ENCODE assay signal across 1 cellular context in genomic region chr14:24241829-24242443, GRCh38.
TF ChIP-seq lines count a peak whose summit lies in the region.

No MANE protein-coding gene starts in this region.

TF ChIP-seq in HepG2, 621 proteins besides CTCF, POLR2A, EP300 and RAD21 (continued from another document and continues in another):
- TF ChIP-seq MLX (CRISPR knock-in tag; IDR thresholded peaks at IDR 0.05) (peak; percentile 10; the same call in 1 of the 2 replicates), HNRNPLL (IDR thresholded peaks at IDR 0.05; ENCODE audit: low read depth, low read length, poor library complexity, severe bottlenecking) (peak; percentile 91), EED (CRISPR knock-in tag; IDR thresholded peaks at IDR 0.05) (peak; percentile 47; the same call in 1 of the 2 replicates), IKZF1 (IDR thresholded peaks at IDR 0.05) (no peak), ZNF770 (CRISPR knock-in tag; IDR thresholded peaks at IDR 0.05) (no peak), ZNF644 (CRISPR knock-in tag; IDR thresholded peaks at IDR 0.05; ENCODE audit: low read depth) (0 out of 2 replicates have a peak, but pooled peaks have one; percentile 7), HOXD1 (CRISPR knock-in tag; IDR thresholded peaks at IDR 0.05) (no peak), ZNF572 (CRISPR knock-in tag; IDR thresholded peaks at IDR 0.05) (no peak; the same call in 1 of the 2 replicates), NFRKB (IDR thresholded peaks at IDR 0.05) (no peak), ZSCAN21 (CRISPR knock-in tag; IDR thresholded peaks at IDR 0.05; ENCODE audit: borderline replicate concordance) (no peak), ZNF761 (CRISPR knock-in tag; conservative IDR thresholded peaks at IDR 0.05) (no peak), FLYWCH1 (CRISPR knock-in tag; IDR thresholded peaks at IDR 0.05) (no peak; the same call in 1 of the 2 replicates), ZNF703 (CRISPR knock-in tag; IDR thresholded peaks at IDR 0.05; ENCODE audit: borderline replicate concordance) (no peak), SRF (IDR thresholded peaks at IDR 0.05; ENCODE audit: low read depth, low read length) (0 out of 2 replicates have a peak, but pooled peaks have one; percentile 0), PAWR (CRISPR knock-in tag; IDR thresholded peaks at IDR 0.05; ENCODE audit: borderline replicate concordance) (no peak), MIER2 (CRISPR knock-in tag; IDR thresholded peaks at IDR 0.05) (no peak), ZNF253 (CRISPR knock-in tag; IDR thresholded peaks at IDR 0.05; ENCODE audit: borderline replicate concordance) (no peak), MYNN (CRISPR knock-in tag; IDR thresholded peaks at IDR 0.05; ENCODE audit: low read depth) (no peak), ZFAT (CRISPR knock-in tag; conservative IDR thresholded peaks at IDR 0.05) (no peak), ZSCAN9 (CRISPR knock-in tag; IDR thresholded peaks at IDR 0.05; ENCODE audit: borderline replicate concordance) (no peak), CREM (IDR thresholded peaks at IDR 0.05) (no peak), CREM (CRISPR knock-in tag; IDR thresholded peaks at IDR 0.05) (no peak), ZNF788 (CRISPR knock-in tag; IDR thresholded peaks at IDR 0.05; ENCODE audit: borderline replicate concordance) (no peak; the same call in 1 of the 2 replicates), TFAP4 (IDR thresholded peaks at IDR 0.05; ENCODE audit: borderline replicate concordance, low read depth) (no peak), THAP9 (CRISPR knock-in tag; IDR thresholded peaks at IDR 0.05; ENCODE audit: borderline replicate concordance) (no peak), ZBTB1 (CRISPR knock-in tag; IDR thresholded peaks at IDR 0.05; ENCODE audit: borderline replicate concordance) (peak; percentile 65; the same call in 1 of the 2 replicates), CHD2 (IDR thresholded peaks at IDR 0.05; ENCODE audit: low read depth, low read length) (no peak), TBL1XR1 (IDR thresholded peaks at IDR 0.05; ENCODE audit: borderline replicate concordance, low read length, partially characterized antibody) (no peak), BORCS8-MEF2B (CRISPR knock-in tag; IDR thresholded peaks at IDR 0.05) (no peak), ATF6 (CRISPR knock-in tag; conservative IDR thresholded peaks at IDR 0.05) (no peak), ESRRA (CRISPR knock-in tag; IDR thresholded peaks at IDR 0.05; ENCODE audit: low read depth) (no peak), SNRNP70 (IDR thresholded peaks at IDR 0.05; ENCODE audit: low read depth, low read length) (no peak), IRX3 (CRISPR knock-in tag; IDR thresholded peaks at IDR 0.05; ENCODE audit: borderline replicate concordance, low read depth) (no peak), TFDP1 (CRISPR knock-in tag; IDR thresholded peaks at IDR 0.05; ENCODE audit: borderline replicate concordance) (no peak), TSC22D2 (CRISPR knock-in tag; IDR thresholded peaks at IDR 0.05; ENCODE audit: borderline replicate concordance) (peak; percentile 37; the same call in 1 of the 2 replicates), ZBTB38 (CRISPR knock-in tag; IDR thresholded peaks at IDR 0.05) (no peak; the same call in 1 of the 2 replicates), ZNF674 (CRISPR knock-in tag; IDR thresholded peaks at IDR 0.05; ENCODE audit: low read depth) (peak; percentile 59), JUND (CRISPR knock-in tag; IDR thresholded peaks at IDR 0.05) (0 out of 2 replicates have a peak, but pooled peaks have one; percentile 47), KLF13 (CRISPR knock-in tag; IDR thresholded peaks at IDR 0.05) (peak; percentile 80; the same call in 1 of the 2 replicates), ZEB1 (IDR thresholded peaks at IDR 0.05; ENCODE audit: insufficient replicate concordance, low read depth) (no peak), SRSF9 (IDR thresholded peaks at IDR 0.05; ENCODE audit: borderline replicate concordance, insufficient read depth, low read depth, low read length, poor library complexity, severe bottlenecking) (no peak), ZNF577 (CRISPR knock-in tag; IDR thresholded peaks at IDR 0.05; ENCODE audit: borderline replicate concordance, low read depth) (no peak), NFATC3 (CRISPR knock-in tag; IDR thresholded peaks at IDR 0.05) (no peak), NR1H2 (CRISPR knock-in tag; IDR thresholded peaks at IDR 0.05; ENCODE audit: borderline replicate concordance, low read depth) (no peak), ZNF503 (CRISPR knock-in tag; IDR thresholded peaks at IDR 0.05) (no peak), ZFYVE20 (CRISPR knock-in tag; IDR thresholded peaks at IDR 0.05; ENCODE audit: borderline replicate concordance, low read depth) (no peak), SKI (IDR thresholded peaks at IDR 0.05; ENCODE audit: partially characterized antibody) (no peak), MTF1 (CRISPR knock-in tag; IDR thresholded peaks at IDR 0.05) (no peak), TMF1 (CRISPR knock-in tag; IDR thresholded peaks at IDR 0.05; ENCODE audit: low read depth) (no peak; the same call in 1 of the 2 replicates), ZNF205 (CRISPR knock-in tag; IDR thresholded peaks at IDR 0.05) (no peak; the same call in 1 of the 2 replicates), ZNF639 (CRISPR knock-in tag; conservative IDR thresholded peaks at IDR 0.05) (no peak), ZNF607 (CRISPR knock-in tag; IDR thresholded peaks at IDR 0.05; ENCODE audit: borderline replicate concordance) (no peak), NFKB2 (CRISPR knock-in tag; IDR thresholded peaks at IDR 0.05; ENCODE audit: borderline replicate concordance) (no peak), ZNF326 (CRISPR knock-in tag; IDR thresholded peaks at IDR 0.05; ENCODE audit: borderline replicate concordance) (peak; percentile 95), TBX3 (IDR thresholded peaks at IDR 0.05; ENCODE audit: borderline replicate concordance) (no peak), ZNF567 (CRISPR knock-in tag; IDR thresholded peaks at IDR 0.05; ENCODE audit: borderline replicate concordance) (peak; percentile 82; the same call in 1 of the 2 replicates), ZNF557 (CRISPR knock-in tag; IDR thresholded peaks at IDR 0.05) (no peak; the same call in 1 of the 2 replicates), SNAPC2 (CRISPR knock-in tag; IDR thresholded peaks at IDR 0.05) (no peak), ZNF441 (CRISPR knock-in tag; IDR thresholded peaks at IDR 0.05; ENCODE audit: borderline replicate concordance) (no peak), NR0B2 (CRISPR knock-in tag; IDR thresholded peaks at IDR 0.05) (no peak), ZSCAN12 (CRISPR knock-in tag; IDR thresholded peaks at IDR 0.05) (no peak)
